Comparison of ENCODE assay signal across 8 cellular contexts in genomic region chr19:48955308-48955958, GRCh38. TPM values are rescaled to one million over a fixed set of nuclear protein-coding genes. Genes with fewer than 3 reads are reported as not detected.
DNase-seq lines count a peak whose midpoint lies in the region; ATAC-seq and TF ChIP-seq lines count a peak whose summit lies in the region.

No MANE protein-coding gene starts in this region.

- H3K4me1 Mint-ChIP-seq in T-cell, result peaks cover 26 to 34% (median 33%) of the 10 kb centered on the region in 3 donors

- H3K4me3 ChIP-seq in fibroblast of villous mesenchyme (ENCODE audit: low read depth, low read length) (peak overlapping the region; percentile 87), skeletal muscle cell (ENCODE audit: low read depth, low read length) (peak overlapping the region; percentile 95)

- CTCF ChIA-PET in T-cell (lab: Charles Lee), result interaction anchor here in 1 of 2 donors (1.2 to 2.1 kb wide), 2 partner anchors 15 to 22 kb away, joined by 3 to 8 read pairs; partner anchors contain the start of gene DHDH

- H3K27me3 Mint-ChIP-seq in T-cell, result no peaks in the 10 kb centered on the region

- peak overlapping the region; percentile 82 to 86 for H3K27ac Mint-ChIP-seq in T-cell

- no peaks in the 10 kb centered on the region for H3K9me3 Mint-ChIP-seq in T-cell

- peaks cover 17% of the 10 kb centered on the region for H3K36me3 Mint-ChIP-seq in T-cell

- TF ChIP-seq CTCF in fibroblast of villous mesenchyme (IDR thresholded peaks at IDR 0.05; ENCODE audit: insufficient read depth, low read depth, low read length), result no peak

- peak overlapping the region; percentile 85 to 92 (median 89) for H3K4me3 Mint-ChIP-seq in T-cell

- POLR2A ChIA-PET in T-cell (lab: Charles Lee), result no interaction called here

- DNase-seq in T-cell (no peak), fibroblast of villous mesenchyme (ENCODE audit: low read depth) (no peak), skeletal muscle cell (ENCODE audit: low read depth) (no peak), epidermal melanocyte (ENCODE audit: insufficient read length, low spot score) (no peak), NCI-H187 treated with DMSO at 0.1 percent for 48 hours (lab: John Stamatoyannopoulos, UW) (no peak)
- DNase-seq in stimulated activated CD4-positive, alpha-beta T cell treated with anti-CD3 and anti-CD28 coated beads, Interleukin-4, amount 100 ng/mL, for 4 hours, result no peak
- no peak for DNase-seq in activated CD4-positive, alpha-beta T cell treated with anti-CD3 and anti-CD28 coated beads for 4 hours

- ATAC-seq in GM18858 (IDR thresholded peaks at IDR 0.05; ENCODE audit: unreplicated experiment), result peak; percentile 10
- no peak for ATAC-seq in T-cell (replicated peaks in 1 of 4)

RNA-seq across cellular contexts. Expression of gene BAX, which starts 0.8 kb away (rescaled TPM):
- total RNA-seq in T-cell (100 to 1,000 TPM in 3 of 5 donors, 10 to 100 TPM in 2; 76.6 to 201 (median 183) TPM), fibroblast of villous mesenchyme (65.4 and 85.9 TPM in 2 replicates)

RNA-seq across cellular contexts. Expression of gene FTL, which starts 9.7 kb away (rescaled TPM):
- total RNA-seq in T-cell (1,000 to 10,000 TPM in 2 of 5 donors, 100 to 1,000 TPM in 3; 594 to 1,085 (median 906) TPM), fibroblast of villous mesenchyme (2,928 and 4,150 TPM in 2 replicates)

RNA-seq across cellular contexts. Expression of gene DHDH, which starts 21.9 kb away (rescaled TPM):
- 1 to 10 TPM in 4 of 5 donors, under 1 TPM in 1; 0.93 to 1.7 (median 1.2) TPM for total RNA-seq in T-cell
- not detected in 2 replicates for total RNA-seq in fibroblast of villous mesenchyme

RNA-seq across cellular contexts. Expression of gene GYS1, which starts 37.7 kb away (rescaled TPM):
- total RNA-seq in T-cell (10 to 100 TPM; 28.1 to 58.9 (median 52.4) TPM), fibroblast of villous mesenchyme (39.6 and 43.2 TPM in 2 replicates)

RNA-seq across cellular contexts. Expression of gene RUVBL2, which starts 38.3 kb away (rescaled TPM):
- total RNA-seq in T-cell (10 to 100 TPM; 20.3 to 48.7 (median 41.4) TPM), fibroblast of villous mesenchyme (162 and 176 TPM in 2 replicates)
